27 cellular contexts compared by ENCODE assay signal in genomic region chr12:127192391-127192790, GRCh38.
"Had no signal": no experiment of that assay in that cellular context is flagged by ENCODE, and none has a peak within 500 bp of the region (broad histone marks: within the 10 kb centered on the region; RNA-seq: fewer than 3 reads in every experiment).

No MANE protein-coding gene starts in this region.

- H3K9me3 ChIP-seq: ascending aorta had no signal

- H3K36me3 ChIP-seq: ascending aorta, breast epithelium, gastroesophageal sphincter, heart right ventricle, WERI-Rb-1 had no signal

- H3K4me3 ChIP-seq: ascending aorta, breast epithelium, coronary artery, dorsolateral prefrontal cortex, gastroesophageal sphincter, heart right ventricle had no signal

- ATAC-seq: activated CD4-positive, CD25-positive, alpha-beta regulatory T cell treated with anti-CD3 and anti-CD28 coated beads, Interleukin-2, amount 50 U/mL, for 24 hours; activated CD8-positive, alpha-beta T cell treated with anti-CD3 and anti-CD28 coated beads for 36 hours; activated T-cell treated with anti-CD3 and anti-CD28 coated beads, Interleukin-2, amount 50 U/mL, for 4 hours; activated T-helper 17 cell treated with anti-CD3 and anti-CD28 coated beads, Interleukin-2, amount 50 U/mL, for 72 hours; esophagus mucosa; gastroesophageal sphincter; heart right ventricle; T-helper 17 cell had no signal

- H3K4me1 ChIP-seq: ascending aorta, breast epithelium, gastroesophageal sphincter, heart right ventricle had no signal

- DNase-seq: activated B cell treated with CpG ODN at 0.5 μM for 24 hours; activated CD4-positive, alpha-beta T cell treated with anti-CD3 and anti-CD28 coated beads for 48 hours; activated CD4-positive, alpha-beta T cell treated with anti-CD3 and anti-CD28 coated beads, Interleukin-2, amount 50 U/mL, for 1 hour; activated CD4-positive, alpha-beta T cell treated with anti-CD3 and anti-CD28 coated beads, Interleukin-2, amount 50 U/mL, for 48 hours; activated CD8-positive, alpha-beta memory T cell treated with anti-CD3 and anti-CD28 coated beads for 24 hours; activated CD8-positive, alpha-beta T cell treated with anti-CD3 and anti-CD28 coated beads for 36 hours; activated effector memory CD4-positive, alpha-beta T cell treated with Interleukin-2 at 50 U/mL for 16 hours; activated gamma-delta T cell treated with Interleukin-2 at 50 U/mL for 16 hours; activated naive CD4-positive, alpha-beta T cell treated with Interleukin-2 at 50 U/mL for 16 hours; activated naive CD8-positive, alpha-beta T cell treated with anti-CD3 and anti-CD28 coated beads, Interleukin-2, amount 10 ng/mL, durations not matched to agents 7 days and 5 days; activated T-cell treated with anti-CD3 and anti-CD28 coated beads, Interleukin-2, amount 50 U/mL, for 4 hours; dorsolateral prefrontal cortex; effector memory CD4-positive, alpha-beta T cell; endodermal cell; foreskin melanocyte; heart right ventricle; T-helper 1 cell; T-helper 17 cell; T1000; WERI-Rb-1 had no signal

- H3K27me3 ChIP-seq: ascending aorta had no signal

- H3K27ac ChIP-seq: ascending aorta, breast epithelium, coronary artery, dorsolateral prefrontal cortex, gastroesophageal sphincter, heart right ventricle, WERI-Rb-1 had no signal
